Comparison of ENCODE assay signal across 21 cellular contexts in the genomic region with DNA sequence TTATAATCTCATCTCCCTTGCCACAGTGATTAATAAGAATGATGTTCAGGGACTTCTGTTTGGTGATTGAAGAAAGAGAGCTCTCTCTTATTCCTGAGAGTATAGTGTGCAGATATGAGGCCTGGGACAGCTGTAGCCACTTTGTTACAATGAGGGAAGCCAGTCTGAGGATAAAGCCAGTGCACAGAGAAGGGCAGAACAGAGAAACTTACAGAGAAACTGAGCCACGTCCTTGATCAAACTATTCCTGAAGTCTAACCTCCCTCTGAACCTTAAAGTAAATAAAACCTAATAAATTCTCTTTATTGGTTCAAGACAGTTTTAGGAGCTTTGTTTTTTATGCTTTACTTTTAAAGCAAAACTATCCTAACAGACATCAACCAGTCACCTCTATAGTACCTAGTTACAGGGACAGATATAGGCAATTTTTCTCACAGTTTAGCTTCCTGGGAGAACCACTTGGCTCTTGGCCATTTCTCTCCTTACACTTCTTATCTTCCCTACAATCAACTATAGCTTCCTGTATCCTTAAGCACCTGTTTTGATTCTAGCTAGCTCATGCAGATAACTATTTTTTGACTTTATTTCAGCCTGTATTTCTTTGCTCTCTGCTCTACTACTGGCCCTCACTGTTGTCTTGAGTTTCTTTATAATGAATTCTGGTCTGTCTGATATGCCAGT.
"Had no signal": no experiment of that assay in that cellular context is flagged by ENCODE, and none has a peak within 500 bp of the region (broad histone marks: within the 10 kb centered on the region; RNA-seq: fewer than 3 reads in every experiment).

No MANE protein-coding gene starts in this region.

- H3K27me3 Mint-ChIP-seq: activated naive CD8-positive, alpha-beta T cell treated with anti-CD3 and anti-CD28 coated beads for 36 hours had no signal

- DNase-seq: activated CD4-positive, alpha-beta T cell treated with anti-CD3 and anti-CD28 coated beads for 4 hours; activated CD4-positive, alpha-beta T cell treated with anti-CD3 and anti-CD28 coated beads, Interleukin-2, amount 50 U/mL, for 4 hours; activated effector memory CD4-positive, alpha-beta T cell treated with Interleukin-2 at 50 U/mL for 16 hours; activated naive CD4-positive, alpha-beta T cell treated with anti-CD3 and anti-CD28 coated beads for 36 hours; activated naive CD8-positive, alpha-beta T cell treated with anti-CD3 and anti-CD28 coated beads for 36 hours; activated T-cell treated with anti-CD3 and anti-CD28 coated beads for 4 hours; activated T-cell treated with anti-CD3 and anti-CD28 coated beads, Interleukin-2, amount 50 U/mL, for 72 hours; adrenal gland; aorta; head of caudate nucleus; hippocampal formation; left cardiac atrium; mammary epithelial cell; naive B cell; nephron progenitor cell; ovary; psoas muscle; stimulated activated CD4-positive, alpha-beta T cell treated with anti-CD3 and anti-CD28 coated beads, Interleukin-15, amount 100 ng/mL, for 24 hours; stimulated activated naive CD4-positive, alpha-beta T cell treated with Interleukin-2 at 50 U/mL for 16 hours had no signal

- H3K4me1 Mint-ChIP-seq: activated naive CD8-positive, alpha-beta T cell treated with anti-CD3 and anti-CD28 coated beads for 36 hours had no signal

- ATAC-seq: activated T-cell treated with anti-CD3 and anti-CD28 coated beads, Interleukin-2, amount 50 U/mL, for 72 hours; gastroesophageal sphincter; left cardiac atrium; psoas muscle had no signal

- H3K27ac Mint-ChIP-seq: activated naive CD4-positive, alpha-beta T cell treated with anti-CD3 and anti-CD28 coated beads for 36 hours; activated naive CD8-positive, alpha-beta T cell treated with anti-CD3 and anti-CD28 coated beads for 36 hours; activated T-cell treated with anti-CD3 and anti-CD28 coated beads, Interleukin-2, amount 50 U/mL, for 72 hours; brain; naive B cell; nephron progenitor cell had no signal

- H3K4me3 Mint-ChIP-seq: activated naive CD4-positive, alpha-beta T cell treated with anti-CD3 and anti-CD28 coated beads for 36 hours; activated naive CD8-positive, alpha-beta T cell treated with anti-CD3 and anti-CD28 coated beads for 36 hours; activated T-cell treated with anti-CD3 and anti-CD28 coated beads, Interleukin-2, amount 50 U/mL, for 72 hours; brain; naive B cell; nephron progenitor cell had no signal
